Comparison of ENCODE assay signal across 13 cellular contexts in the genomic region with DNA sequence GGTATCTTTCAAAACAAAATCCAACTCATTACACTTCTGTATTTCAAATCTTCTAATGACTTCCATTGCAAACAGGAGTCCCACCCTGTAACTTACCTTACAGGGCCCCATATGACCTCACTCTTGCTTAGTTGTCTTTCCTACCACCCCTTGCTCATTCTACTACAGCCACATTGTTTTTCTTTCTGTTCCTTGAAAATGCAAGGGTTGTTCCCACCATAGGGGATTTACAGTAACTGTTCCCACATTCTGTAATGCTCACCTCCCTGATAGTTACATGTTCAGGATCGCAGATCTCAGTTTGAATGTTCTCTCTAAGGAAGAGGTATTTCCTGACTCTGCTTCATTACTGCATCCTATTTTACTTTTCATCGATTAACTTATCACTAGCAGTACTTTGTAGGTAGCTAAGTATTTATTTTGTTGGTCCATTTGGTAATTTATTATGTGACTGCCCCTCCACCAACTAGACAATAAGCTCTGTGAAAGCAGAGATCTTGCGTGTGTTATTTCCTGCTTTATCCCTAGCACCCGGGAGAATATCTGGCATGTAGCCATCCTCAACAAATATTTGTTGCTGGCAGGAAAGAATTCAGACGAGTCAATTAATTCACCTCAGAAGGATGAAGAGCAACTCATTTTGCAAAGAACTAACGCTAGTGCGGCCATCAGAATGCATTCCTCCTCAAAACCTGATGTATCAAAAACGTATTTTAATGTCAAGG. TPM values are rescaled to one million over a fixed set of nuclear protein-coding genes. Genes with fewer than 3 reads are reported as not detected.
DNase-seq lines count a peak whose midpoint lies in the region; ATAC-seq, FAIRE-seq and TF ChIP-seq lines count a peak whose summit lies in the region.
"Had no signal": no experiment of that assay in that cellular context is flagged by ENCODE, and none has a peak within 500 bp of the region (broad histone marks: within the 10 kb centered on the region; RNA-seq: fewer than 3 reads in every experiment).

No MANE protein-coding gene starts in this region.

- 40% methylated on average over 1 of the region's 8 CpGs; no CpG with 5 or more reads in 1 of the 2 experiments for WGBS in IMR-90 (ENCODE audit: extremely low coverage in 2 of 2, insufficient read length in 1 of 2), 2 experiments

- CTCF ChIA-PET in IMR-90 (lab: Yijun Ruan, JAX), result no interaction called here

- TF ChIP-seq POLR2A in IMR-90 (IDR thresholded peaks at IDR 0.05; ENCODE audit: low read depth, low read length) (no peak), gastrocnemius medialis (IDR thresholded peaks at IDR 0.05) (no peak), vagina (IDR thresholded peaks at IDR 0.05) (no peak), GM12891 (IDR thresholded peaks at IDR 0.05; ENCODE audit: low read depth, low read length) (no peak)

- peaks cover 1% of the 10 kb centered on the region; the same call in 1 of the 2 replicates for H3K27me3 ChIP-seq in IMR-90 (ENCODE audit: control insufficient read depth, insufficient read depth, low read length)
- peaks cover 0 to 9% (median 0%) of the 10 kb centered on the region in 3 donors for H3K27me3 ChIP-seq in gastrocnemius medialis
- no peaks in the 10 kb centered on the region for H3K27me3 ChIP-seq in vagina

- POLR2A ChIA-PET in IMR-90 (lab: Charles Lee; ENCODE audit: unreplicated experiment), result interaction anchor here (0.6 kb wide), 1 partner anchor 1807 kb away, joined by 25 read pairs; no protein-coding TSS in a partner anchor

- no peaks in the 10 kb centered on the region for H3K9me3 ChIP-seq in IMR-90 (ENCODE audit: control insufficient read depth, insufficient read depth, low read length)
- H3K9me3 ChIP-seq in gastrocnemius medialis, result no peaks in the 10 kb centered on the region
- H3K9me3 ChIP-seq in vagina, result no peaks in the 10 kb centered on the region

- no peak overlapping the region for H3K18ac ChIP-seq in IMR-90 (ENCODE audit: low read depth, low read length)

- no peak overlapping the region for H4K8ac ChIP-seq in IMR-90 (ENCODE audit: low read depth in 2 of 2, low read length in 2 of 2)

- H3K36me3 ChIP-seq in IMR-90 (ENCODE audit: control insufficient read depth, insufficient read depth, low read length) (no peaks in the 10 kb centered on the region), gastrocnemius medialis (no peaks in the 10 kb centered on the region), vagina (no peaks in the 10 kb centered on the region)

- FAIRE-seq in GM12891 (lab: Jason Lieb, UNC), result no peak

- H2BK120ac ChIP-seq in IMR-90 (ENCODE audit: low read depth, low read length), result no peak overlapping the region

- H2BK15ac ChIP-seq in IMR-90 (ENCODE audit: low read depth, low read length), result no peak overlapping the region

- H3K56ac ChIP-seq in IMR-90 (ENCODE audit: extremely low read depth, insufficient read depth, low read length), result no peak overlapping the region

- DNase-seq in IMR-90 (peak; percentile 1), RPMI7951 (ENCODE audit: low read depth) (peak; percentile 15), fibroblast of pulmonary artery (ENCODE audit: low read depth) (peak; percentile 76), gastrocnemius medialis (no peak), vagina (ENCODE audit: extremely low spot score in 2 of 2) (no peak), GM12891 (ENCODE audit: insufficient read length, low spot score) (no peak), NCI-H1048 (lab: John Stamatoyannopoulos, UW) (no peak)
- DNase-seq: activated CD4-positive, alpha-beta T cell treated with anti-CD3 and anti-CD28 coated beads, Interleukin-2, amount 50 U/mL, for 4 hours; activated naive CD4-positive, alpha-beta T cell treated with anti-CD3 and anti-CD28 coated beads, Interleukin-2, amount 50 U/mL, for 16 hours; DND-41; erythroblast; H7; MV-4-11 had no signal

- H3K4me2 ChIP-seq in IMR-90 (ENCODE audit: low read depth, low read length), result no peak overlapping the region

- ATAC-seq in IMR-90 (ENCODE audit: low read depth), result no peak
- no peak for ATAC-seq in gastrocnemius medialis

- H3K9me1 ChIP-seq in IMR-90 (ENCODE audit: insufficient read depth, low read length), result no peaks in the 10 kb centered on the region

- H2AFZ ChIP-seq in IMR-90 (replicated peaks; ENCODE audit: low read length, poor library complexity), result no peak overlapping the region

- H3K79me1 ChIP-seq in IMR-90 (ENCODE audit: low read depth in 1 of 2, low read length in 2 of 2), result no peaks in the 10 kb centered on the region

- BruUV-seq in IMR-90 (replicated peaks; lab: Mats Ljungman, UMichigan), result no TSS peak

- TF ChIP-seq CTCF in IMR-90 (conservative IDR thresholded peaks at IDR 0.05; ENCODE audit: low read depth, low read length) (no peak), fibroblast of pulmonary artery (IDR thresholded peaks at IDR 0.05; ENCODE audit: low read length, missing control alignments) (no peak), gastrocnemius medialis (IDR thresholded peaks at IDR 0.05 in 4 of 5, conservative IDR thresholded peaks at IDR 0.05 in 1 of 5) (no peak), vagina (IDR thresholded peaks at IDR 0.05) (no peak)

- no peaks in the 10 kb centered on the region for H4K20me1 ChIP-seq in IMR-90 (ENCODE audit: insufficient read depth, low read length)

- no peak overlapping the region for H3K9ac ChIP-seq in IMR-90 (ENCODE audit: low read depth, low read length)

- no peak overlapping the region for H3K23ac ChIP-seq in IMR-90 (ENCODE audit: low read depth, low read length)

- intact Hi-C loops in IMR-90 (cut with micrococcal nuclease) (no loop called here), gastrocnemius medialis (cut with DNase I; ENCODE audit: low total_unique reads) (loop anchor here (5.0 kb wide), 1 partner anchor 41 kb away; no protein-coding TSS in a partner anchor), vagina (cut with DNase I) (no loop called here)

- H3K27ac ChIP-seq in IMR-90 (ENCODE audit: insufficient read depth, low read length) (no peak overlapping the region), gastrocnemius medialis (peak overlapping the region; percentile 79 to 87 (median 82)), vagina (no peak overlapping the region)

- dilution Hi-C loops in IMR-90 (cut with HindIII; ENCODE audit: low sequenced_read_pairs, unreplicated experiment), result no loop called here

- no peak overlapping the region for H4K5ac ChIP-seq in IMR-90 (ENCODE audit: low read depth, low read length)

- H3K14ac ChIP-seq in IMR-90 (replicated peaks; ENCODE audit: low read depth, low read length), result no peak overlapping the region

- H3K4me3 ChIP-seq in IMR-90 (ENCODE audit: insufficient read depth, low read depth, low read length) (no peak overlapping the region), fibroblast of pulmonary artery (replicated peaks; ENCODE audit: low read depth, low read length) (no peak overlapping the region), gastrocnemius medialis (no peak overlapping the region), vagina (no peak overlapping the region)

- no peak overlapping the region for H2BK20ac ChIP-seq in IMR-90 (ENCODE audit: low read depth, low read length)

- no peak overlapping the region for H4K91ac ChIP-seq in IMR-90 (ENCODE audit: insufficient read depth, low read depth, low read length)

- H3K4me1 ChIP-seq in IMR-90 (ENCODE audit: control insufficient read depth, insufficient read depth, low read length) (no peaks in the 10 kb centered on the region), gastrocnemius medialis (peaks cover 11 to 27% of the 10 kb centered on the region in 2 donors), vagina (no peaks in the 10 kb centered on the region)

- no peak overlapping the region for H3K4ac ChIP-seq in IMR-90 (ENCODE audit: low read depth, low read length)

- no peak overlapping the region for H2AK9ac ChIP-seq in IMR-90 (replicated peaks; ENCODE audit: low read depth, low read length, poor library complexity)

- no peak for TF ChIP-seq RAD21 in IMR-90 (IDR thresholded peaks at IDR 0.05; ENCODE audit: low read length)

- no peak overlapping the region for H2BK5ac ChIP-seq in IMR-90 (ENCODE audit: low read depth, low read length, poor library complexity, severe bottlenecking)

- H2AK5ac ChIP-seq in IMR-90 (ENCODE audit: low read depth, low read length), result no peak overlapping the region

- in situ Hi-C loops in IMR-90 (cut with MboI; ENCODE audit: low sequenced_read_pairs) (no loop called here), gastrocnemius medialis (cut with MboI; ENCODE audit: low sequenced_read_pairs in 4 of 4) (no loop called here)

TF ChIP-seq in IMR-90, 13 proteins besides CTCF, POLR2A, EP300 and RAD21 (continues in another document):
- TF ChIP-seq FOS (IDR thresholded peaks at IDR 0.05; ENCODE audit: low read depth, low read length) (no peak), RCOR1 (IDR thresholded peaks at IDR 0.05; ENCODE audit: insufficient replicate concordance, low read length) (no peak), MAZ (IDR thresholded peaks at IDR 0.05; ENCODE audit: borderline replicate concordance, low read depth, low read length) (no peak)
- TF ChIP-seq, protein P1, sequence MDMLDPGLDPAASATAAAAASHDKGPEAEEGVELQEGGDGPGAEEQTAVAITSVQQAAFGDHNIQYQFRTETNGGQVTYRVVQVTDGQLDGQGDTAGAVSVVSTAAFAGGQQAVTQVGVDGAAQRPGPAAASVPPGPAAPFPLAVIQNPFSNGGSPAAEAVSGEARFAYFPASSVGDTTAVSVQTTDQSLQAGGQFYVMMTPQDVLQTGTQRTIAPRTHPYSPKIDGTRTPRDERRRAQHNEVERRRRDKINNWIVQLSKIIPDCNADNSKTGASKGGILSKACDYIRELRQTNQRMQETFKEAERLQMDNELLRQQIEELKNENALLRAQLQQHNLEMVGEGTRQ (IDR thresholded peaks at IDR 0.05; ENCODE audit: low read depth, low read length), result no peak

TF ChIP-seq in GM12891, 5 proteins besides CTCF, POLR2A, EP300 and RAD21:
- TF ChIP-seq POU2F2 (IDR thresholded peaks at IDR 0.05; ENCODE audit: low read depth, low read length), result no peak
- TF ChIP-seq PAX5 (IDR thresholded peaks at IDR 0.05; ENCODE audit: insufficient read depth, low read length, severe bottlenecking), result no peak

RNA-seq across cellular contexts. Expression of a gene that starts 21.4 kb away (rescaled TPM):
- total RNA-seq in IMR-90 (2012; rRNA removed), result 0.28 and 0.36 TPM in 2 replicates
- polyA plus RNA-seq in IMR-90 (2012; rRNA removed), result 0.43 and 0.46 TPM in 2 replicates
- 0.11 and 0.15 TPM in 2 replicates for polyA plus RNA-seq in IMR-90 (2012; cell fraction: cytosol; rRNA removed)
- 0.04 and 0.19 TPM in 2 replicates for polyA plus RNA-seq in IMR-90 (2012; cell fraction: nucleus; rRNA removed; ENCODE audit: low replicate concordance)
- not detected in 2 replicates for total RNA-seq in RPMI7951 (2014; rRNA removed; shearing (Covaris generic))
- total RNA-seq in gastrocnemius medialis, result 10 to 100 TPM in 3 of 4 donors, 1 to 10 TPM in 1; 7.8 to 34.5 (median 29.3) TPM
- 13.8 TPM for total RNA-seq in vagina
- not detected for polyA plus RNA-seq in GM12891 (2012; ENCODE audit: low read depth, missing spikeins)

Comparison
In these comparisons a context has a peak if more than half of its experiments do, and no peak if none do; other contexts are left out.
1. DNase-seq: peak in IMR-90 (single experiment), RPMI7951 (single experiment) and fibroblast of pulmonary artery (single experiment); none in gastrocnemius medialis (0 of 2), vagina (0 of 2), GM12891 (single experiment) and NCI-H1048 (single experiment).
2. H3K27ac ChIP-seq: peak in gastrocnemius medialis (4 of 4); none in IMR-90 (single experiment) and vagina (single experiment).